9 cellular contexts compared by ENCODE assay signal in genomic region chr14:103480595-103480994, GRCh38. TPM values are rescaled to one million over a fixed set of nuclear protein-coding genes. Genes with fewer than 3 reads are reported as not detected.
A peak's percentile ranks its signal among the peaks of the same experiment; 100 is the strongest.
DNase-seq lines count a peak whose midpoint lies in the region; ATAC-seq and TF ChIP-seq lines count a peak whose summit lies in the region.
"Had no signal": no experiment of that assay in that cellular context is flagged by ENCODE, and none has a peak within 500 bp of the region (broad histone marks: within the 10 kb centered on the region; RNA-seq: fewer than 3 reads in every experiment).

No MANE protein-coding gene starts in this region.

- H3K79me2 ChIP-seq in OCI-LY7 (ENCODE audit: insufficient read depth, low read depth, low read length), result no peaks in the 10 kb centered on the region

- WGBS in heart right ventricle, 2 donors, result 64 to 67% methylated on average over 3 of the region's 3 CpGs

- DNase-seq in OCI-LY7 (ENCODE audit: low spot score), result peak; percentile 45
- no peak for DNase-seq in mucosa of descending colon
- DNase-seq in kidney tubule cell (ENCODE audit: low spot score), result no peak
- no peak for DNase-seq in mucosa of gallbladder (ENCODE audit: low spot score)
- DNase-seq in heart right ventricle, result no peak

- TF ChIP-seq CTCF in OCI-LY7 (conservative IDR thresholded peaks at IDR 0.05; ENCODE audit: low read length) (no peak), mucosa of descending colon (IDR thresholded peaks at IDR 0.05) (no peak), heart right ventricle (IDR thresholded peaks at IDR 0.05) (no peak)

- H3K4me1 ChIP-seq in OCI-LY7 (ENCODE audit: insufficient read depth, low read length, poor library complexity, severe bottlenecking) (peaks cover 14% of the 10 kb centered on the region), mucosa of descending colon (ENCODE audit: low read depth) (no peaks in the 10 kb centered on the region), heart right ventricle (peaks cover 0 to 13% (median 0%) of the 10 kb centered on the region in 9 donors)

- BruUV-seq in OCI-LY7 (replicated peaks; lab: Mats Ljungman, UMichigan), result no TSS peak

- intact Hi-C loops in OCI-LY7 (cut with micrococcal nuclease; ENCODE audit: unreplicated experiment) (no loop called here), mucosa of descending colon (cut with DNase I, micrococcal nuclease) (no loop called here), heart right ventricle (cut with DNase I) (no loop called here)

- H3K9me3 ChIP-seq in OCI-LY7 (ENCODE audit: low read length), result no peaks in the 10 kb centered on the region
- no peaks in the 10 kb centered on the region for H3K9me3 ChIP-seq in mucosa of descending colon
- no peaks in the 10 kb centered on the region for H3K9me3 ChIP-seq in heart right ventricle

- H3K9me2 ChIP-seq in OCI-LY7 (ENCODE audit: insufficient read depth, low read length), result no peaks in the 10 kb centered on the region

- H3K27me3 ChIP-seq in heart right ventricle, result no peaks in the 10 kb centered on the region

- ATAC-seq in GM18508 (IDR thresholded peaks at IDR 0.05; ENCODE audit: insufficient read depth, unreplicated experiment), result peak; percentile 78
- ATAC-seq in GM21786 (IDR thresholded peaks at IDR 0.05; ENCODE audit: unreplicated experiment), result peak; percentile 78
- ATAC-seq in mucosa of descending colon, result peak; percentile 24
- no peak for ATAC-seq in HG03521 (IDR thresholded peaks at IDR 0.05; ENCODE audit: unreplicated experiment)
- no peak for ATAC-seq in heart right ventricle
- ATAC-seq: sciatic nerve had no signal

- no peak overlapping the region for H2AFZ ChIP-seq in OCI-LY7 (ENCODE audit: low read length)

- POLR2A ChIA-PET in OCI-LY7 (lab: Charles Lee), result interaction anchor here (0.5 to 0.7 kb wide), 2 partner anchors 9 to 135 kb away, joined by 4 to 6 read pairs; no protein-coding TSS in a partner anchor

- H3K4me2 ChIP-seq in OCI-LY7 (ENCODE audit: low read length), result peak overlapping the region; percentile 31

- CTCF ChIA-PET in OCI-LY7 (lab: Charles Lee; ENCODE audit: unreplicated experiment), result no interaction called here

- H3K36me3 ChIP-seq in OCI-LY7 (ENCODE audit: insufficient read depth, low read length) (peaks cover 73% of the 10 kb centered on the region), mucosa of descending colon (ENCODE audit: low read depth) (peaks cover 3% of the 10 kb centered on the region), heart right ventricle (peaks cover 0 to 100% (median 34%) of the 10 kb centered on the region in 9 donors)

- peaks cover 3% of the 10 kb centered on the region; the same call in 1 of the 2 replicates for H4K20me1 ChIP-seq in OCI-LY7 (ENCODE audit: insufficient read depth, low read length)

- H3K4me3 ChIP-seq in OCI-LY7 (ENCODE audit: low read depth, low read length, poor library complexity, severe bottlenecking), result no peak overlapping the region
- no peak overlapping the region for H3K4me3 ChIP-seq in mucosa of descending colon
- H3K4me3 ChIP-seq in heart right ventricle, result no peak overlapping the region

- H3K27ac ChIP-seq in OCI-LY7 (ENCODE audit: low read depth, low read length, poor library complexity, severe bottlenecking) (peak overlapping the region; percentile 12), heart right ventricle (no peak overlapping the region)

RNA-seq across cellular contexts. Expression of gene CKB, which starts 42.0 kb away (rescaled TPM):
- 0.57 and 0.82 TPM in 2 replicates for total RNA-seq in OCI-LY7 (2014; rRNA removed; shearing (Covaris generic))
- 3.0 and 3.2 TPM in 2 replicates for total RNA-seq in OCI-LY7 (2022)
- total RNA-seq in mucosa of descending colon, result 1,000 to 10,000 TPM; 1,316 to 3,346 (median 2,079) TPM
- 424 TPM for total RNA-seq in mucosa of gallbladder
- 100 to 1,000 TPM; 273 to 896 (median 534) TPM for total RNA-seq in heart right ventricle
- 1,000 to 10,000 TPM in 1 of 2 donors, 100 to 1,000 TPM in 1; 717 to 1,062 TPM for polyA plus RNA-seq in heart right ventricle

RNA-seq across cellular contexts. Expression of gene TRMT61A, which starts 48.4 kb away (rescaled TPM):
- total RNA-seq in OCI-LY7 (2014; rRNA removed; shearing (Covaris generic)), result 16.7 and 17.1 TPM in 2 replicates
- 11.2 and 13.1 TPM in 2 replicates for total RNA-seq in OCI-LY7 (2022)
- 10 to 100 TPM; 10.2 to 23.7 (median 10.5) TPM for total RNA-seq in mucosa of descending colon
- 13.5 TPM for total RNA-seq in mucosa of gallbladder
- total RNA-seq in heart right ventricle, result 1 to 10 TPM; 2.9 to 7.5 (median 3.8) TPM
- polyA plus RNA-seq in heart right ventricle, result 10 to 100 TPM in 1 of 2 donors, 1 to 10 TPM in 1; 8.6 to 14.7 TPM

Comparison
In these comparisons a context has a peak if more than half of its experiments do, and no peak if none do; other contexts are left out.
1. ATAC-seq: peak in GM18508 (single experiment), GM21786 (single experiment) and mucosa of descending colon (single experiment); none in HG03521 (single experiment) and heart right ventricle (0 of 8).
2. RNA of gene CKB, which starts 42.0 kb away (total RNA-seq): 1,316 to 3,346 TPM in mucosa of descending colon, 273 to 896 TPM in heart right ventricle and 424 TPM in mucosa of gallbladder (single experiment); 0.57 to 3.2 TPM in OCI-LY7; every median in the first group is over 10 times any median in the second.